ENCODE assay signal across 8 cellular contexts in the genomic region with DNA sequence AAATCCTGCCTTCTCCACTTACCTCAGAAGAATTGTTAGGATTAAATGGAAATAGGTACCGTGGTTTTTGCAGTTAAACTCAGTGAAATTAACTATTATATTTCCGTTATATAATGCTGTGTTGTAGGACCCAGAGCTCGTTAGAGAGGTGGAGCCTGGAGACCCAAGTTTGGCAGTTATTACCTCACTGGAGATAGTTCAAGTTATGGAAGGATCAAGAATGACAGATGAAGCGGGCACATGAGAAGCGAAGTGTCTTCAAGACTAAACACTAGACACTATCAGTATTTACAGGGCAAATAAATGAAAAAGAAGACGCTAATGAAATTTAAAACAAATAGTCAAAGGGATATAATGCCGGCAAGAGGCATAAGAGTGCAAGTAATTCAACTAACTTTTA. TPM values are rescaled to one million over a fixed set of nuclear protein-coding genes. Genes with fewer than 3 reads are reported as not detected.
DNase-seq lines count a peak whose midpoint lies in the region; ATAC-seq and TF ChIP-seq lines count a peak whose summit lies in the region.

No MANE protein-coding gene starts in this region.

- no peak for TF ChIP-seq CTCF in left lung (IDR thresholded peaks at IDR 0.05)
- TF ChIP-seq CTCF in tibial nerve (IDR thresholded peaks at IDR 0.05), result no peak
- no peak for TF ChIP-seq CTCF in GM20000 (IDR thresholded peaks at IDR 0.05; ENCODE audit: extremely low read depth, missing control alignments)

- H3K4me3 Mint-ChIP-seq in activated T-cell treated with anti-CD3 and anti-CD28 coated beads, Interleukin-2, amount 50 U/mL, for 4 hours, result peak overlapping the region; percentile 92
- peak overlapping the region; percentile 97 for H3K4me3 Mint-ChIP-seq in activated naive CD8-positive, alpha-beta T cell treated with anti-CD3 and anti-CD28 coated beads for 36 hours

- no peak for DNase-seq in activated T-cell treated with anti-CD3 and anti-CD28 coated beads, Interleukin-2, amount 50 U/mL, for 4 hours
- DNase-seq in activated T-cell treated with anti-CD3 and anti-CD28 coated beads, Interleukin-2, amount 50 U/mL, for 1 hour, result no peak
- DNase-seq in activated naive CD8-positive, alpha-beta T cell treated with anti-CD3 and anti-CD28 coated beads for 36 hours, result no peak
- DNase-seq in left lung, result no peak
- no peak for DNase-seq in tibial nerve (ENCODE audit: low spot score in 2 of 2)
- no peak for DNase-seq in epidermal melanocyte (ENCODE audit: insufficient read length, low spot score)
- DNase-seq in GM20000 (ENCODE audit: low spot score), result no peak

- H3K9me3 ChIP-seq in left lung (no peaks in the 10 kb centered on the region), tibial nerve (no peaks in the 10 kb centered on the region)

- 14% methylated on average over 7 of the region's 7 CpGs for WGBS in tibial nerve, 2 donors

- H3K4me1 Mint-ChIP-seq in activated T-cell treated with anti-CD3 and anti-CD28 coated beads, Interleukin-2, amount 50 U/mL, for 4 hours (ENCODE audit: low read depth), result peaks cover 34% of the 10 kb centered on the region
- peaks cover 38% of the 10 kb centered on the region for H3K4me1 Mint-ChIP-seq in activated naive CD8-positive, alpha-beta T cell treated with anti-CD3 and anti-CD28 coated beads for 36 hours

- TF ChIP-seq POLR2A in tibial nerve (IDR thresholded peaks at IDR 0.05), result no peak

- no peaks in the 10 kb centered on the region for H3K27me3 Mint-ChIP-seq in activated T-cell treated with anti-CD3 and anti-CD28 coated beads, Interleukin-2, amount 50 U/mL, for 4 hours (ENCODE audit: low read depth)
- H3K27me3 Mint-ChIP-seq in activated naive CD8-positive, alpha-beta T cell treated with anti-CD3 and anti-CD28 coated beads for 36 hours, result no peaks in the 10 kb centered on the region

- H3K27me3 ChIP-seq in left lung (no peaks in the 10 kb centered on the region), tibial nerve (no peaks in the 10 kb centered on the region)

- H3K4me3 ChIP-seq in left lung (peak overlapping the region; percentile 78 to 81), tibial nerve (peak overlapping the region; percentile 77 to 91 (median 86))

- H3K9me3 Mint-ChIP-seq in activated T-cell treated with anti-CD3 and anti-CD28 coated beads, Interleukin-2, amount 50 U/mL, for 4 hours, result no peaks in the 10 kb centered on the region
- no peaks in the 10 kb centered on the region for H3K9me3 Mint-ChIP-seq in activated naive CD8-positive, alpha-beta T cell treated with anti-CD3 and anti-CD28 coated beads for 36 hours

- intact Hi-C loops in left lung (cut with DNase I), result no loop called here

- no peak for ATAC-seq in activated T-cell treated with anti-CD3 and anti-CD28 coated beads, Interleukin-2, amount 50 U/mL, for 4 hours
- ATAC-seq in left lung, result no peak
- ATAC-seq in HG02642 (IDR thresholded peaks at IDR 0.05; ENCODE audit: poor library complexity, unreplicated experiment), result no peak

- H3K36me3 Mint-ChIP-seq in activated T-cell treated with anti-CD3 and anti-CD28 coated beads, Interleukin-2, amount 50 U/mL, for 4 hours (ENCODE audit: insufficient read depth), result peaks cover 13% of the 10 kb centered on the region
- peaks cover 20% of the 10 kb centered on the region for H3K36me3 Mint-ChIP-seq in activated naive CD8-positive, alpha-beta T cell treated with anti-CD3 and anti-CD28 coated beads for 36 hours

- no peak for TF ChIP-seq EP300 in tibial nerve (IDR thresholded peaks at IDR 0.05)

- H3K4me1 ChIP-seq in left lung (peaks cover 7 to 52% of the 10 kb centered on the region in 2 donors), tibial nerve (peaks cover 0 to 53% (median 16%) of the 10 kb centered on the region in 4 donors)

- peak overlapping the region; percentile 100 for H3K27ac Mint-ChIP-seq in activated naive CD8-positive, alpha-beta T cell treated with anti-CD3 and anti-CD28 coated beads for 36 hours

- H3K27ac ChIP-seq in left lung (peak overlapping the region in 1 of 2 donors; percentile 94), tibial nerve (peak overlapping the region in 3 of 4 donors; percentile 88 to 93 (median 90))

- H3K36me3 ChIP-seq in left lung (no peaks in the 10 kb centered on the region), tibial nerve (no peaks in the 10 kb centered on the region)

RNA-seq across cellular contexts. Expression of a gene that starts 0.9 kb away (rescaled TPM):
- total RNA-seq in activated T-cell treated with anti-CD3 and anti-CD28 coated beads, Interleukin-2, amount 50 U/mL, for 4 hours, result 10 to 100 TPM; 30.7 to 33.4 (median 32.5) TPM
- 10 to 100 TPM; 28.5 to 30.6 TPM for total RNA-seq in activated naive CD8-positive, alpha-beta T cell treated with anti-CD3 and anti-CD28 coated beads for 36 hours
- total RNA-seq in left lung (10 to 100 TPM; 13.9 to 16.0 TPM), tibial nerve (10 to 100 TPM; 20.6 to 26.0 (median 22.9) TPM)
